ENCODE assay signal across 26 cellular contexts in genomic region chr1:55696891-55697290, GRCh38.
DNase-seq lines count a peak whose midpoint lies in the region; ATAC-seq and TF ChIP-seq lines count a peak whose summit lies in the region.
"Had no signal": no experiment of that assay in that cellular context is flagged by ENCODE, and none has a peak within 500 bp of the region (broad histone marks: within the 10 kb centered on the region; RNA-seq: fewer than 3 reads in every experiment).

No MANE protein-coding gene starts in this region.

- POLR2A ChIA-PET in A673 (lab: Charles Lee; ENCODE audit: low non-redundant PET) = no interaction called here

- H3K27me3 ChIP-seq in heart left ventricle (no peaks in the 10 kb centered on the region), esophagus squamous epithelium (no peaks in the 10 kb centered on the region), uterus (no peaks in the 10 kb centered on the region), dorsolateral prefrontal cortex (peaks cover 0 to 5% (median 0%) of the 10 kb centered on the region in 45 donors), A673 (replicated peaks; ENCODE audit: insufficient read depth, low read depth, low read length, poor library complexity) (no peaks in the 10 kb centered on the region)

- CTCF ChIA-PET in A673 (lab: Charles Lee) = no interaction called here

- no peak for TF ChIP-seq CTCF in heart left ventricle (IDR thresholded peaks at IDR 0.05)
- TF ChIP-seq CTCF in esophagus squamous epithelium (IDR thresholded peaks at IDR 0.05) = no peak
- TF ChIP-seq CTCF in uterus (IDR thresholded peaks at IDR 0.05) = no peak
- no peak for TF ChIP-seq CTCF in dorsolateral prefrontal cortex (IDR thresholded peaks at IDR 0.05 in 54 of 56, conservative IDR thresholded peaks at IDR 0.05 in 2 of 56; ENCODE audit: low read depth in 1 of 56, partially characterized antibody in 56 of 56)
- TF ChIP-seq CTCF in A673 (conservative IDR thresholded peaks at IDR 0.05; ENCODE audit: low read depth, low read length) = no peak

- intact Hi-C loops in heart left ventricle (cut with DNase I) = no loop called here
- intact Hi-C loops in Right ventricle myocardium superior (cut with DNase I) = no loop called here
- intact Hi-C loops in esophagus squamous epithelium (cut with DNase I) = no loop called here
- intact Hi-C loops in sciatic nerve (cut with DNase I) = no loop called here
- intact Hi-C loops in uterus (cut with DNase I; ENCODE audit: low total_unique reads) = no loop called here
- intact Hi-C loops in dorsolateral prefrontal cortex (cut with DNase I) = no loop called here
- intact Hi-C loops in A673 (cut with micrococcal nuclease; ENCODE audit: unreplicated experiment) = no loop called here

- H3K36me3 ChIP-seq in heart left ventricle = no peaks in the 10 kb centered on the region
- H3K36me3 ChIP-seq in esophagus squamous epithelium = no peaks in the 10 kb centered on the region
- no peaks in the 10 kb centered on the region for H3K36me3 ChIP-seq in uterus
- H3K36me3 ChIP-seq in A673 (ENCODE audit: insufficient read depth, low read length, poor library complexity, severe bottlenecking) = no peaks in the 10 kb centered on the region
- H3K36me3 ChIP-seq: SJCRH30, spleen had no signal

- H3K9me3 ChIP-seq in heart left ventricle (no peaks in the 10 kb centered on the region), esophagus squamous epithelium (no peaks in the 10 kb centered on the region), uterus (no peaks in the 10 kb centered on the region), A673 (ENCODE audit: low read depth, low read length, poor library complexity, severe bottlenecking) (no peaks in the 10 kb centered on the region)
- H3K9me3 ChIP-seq: A549, SJCRH30, spleen had no signal

- H3K4me3 ChIP-seq in heart left ventricle = no peak overlapping the region
- no peak overlapping the region for H3K4me3 ChIP-seq in esophagus squamous epithelium
- no peak overlapping the region for H3K4me3 ChIP-seq in uterus
- no peak overlapping the region for H3K4me3 ChIP-seq in dorsolateral prefrontal cortex
- no peak overlapping the region for H3K4me3 ChIP-seq in A673 (ENCODE audit: low read depth, low read length, poor library complexity, severe bottlenecking)
- H3K4me3 ChIP-seq: A549, PC-9, SJCRH30, spleen had no signal

- ATAC-seq in heart left ventricle (no peak), Right ventricle myocardium superior (ENCODE audit: poor library complexity) (no peak), sciatic nerve (peak; percentile 33)
- ATAC-seq: A549, left colon, T-helper 17 cell had no signal

- BruUV-seq in A673 (replicated peaks; lab: Mats Ljungman, UMichigan) = no TSS peak

- H3K27ac ChIP-seq in heart left ventricle (peak overlapping the region in 7 of 12 donors; percentile 0 to 50 (median 9)), esophagus squamous epithelium (peak overlapping the region in 3 of 4 donors; percentile 38 to 78 (median 73)), uterus (peak overlapping the region; percentile 23 to 26), dorsolateral prefrontal cortex (peak overlapping the region in 1 of 59 donors; percentile 21), A673 (ENCODE audit: low read depth, low read length, poor library complexity, severe bottlenecking) (no peak overlapping the region)
- H3K27ac ChIP-seq: A549, C4-2B, PC-9, SJCRH30, spleen had no signal

- 70 to 100% (median 94%) methylated on average over 2 of the region's 2 CpGs for WGBS in heart left ventricle, 4 donors
- 85 to 100% methylated on average over 2 of the region's 2 CpGs for WGBS in esophagus squamous epithelium, 2 donors

- DNase-seq in heart left ventricle (no peak), Right ventricle myocardium superior (no peak), esophagus squamous epithelium (lab: John Stamatoyannopoulos, UW) (no peak), sciatic nerve (ENCODE audit: low spot score) (no peak), uterus (no peak), NCI-H2107 (lab: John Stamatoyannopoulos, UW) (no peak), dorsolateral prefrontal cortex (no peak), A673 (ENCODE audit: low spot score) (no peak)
- DNase-seq: activated CD4-positive, alpha-beta T cell treated with anti-CD3 and anti-CD28 coated beads, Interleukin-2, amount 50 U/mL, for 48 hours; activated gamma-delta T cell treated with Interleukin-2 at 50 U/mL for 16 hours; activated T-cell treated with anti-CD3 and anti-CD28 coated beads for 4 hours; amygdala; cerebellar nuclear complex; effector CD4-positive, alpha-beta T cell; left colon; midbrain; MM.1S; NCI-H1436 treated with DMSO at 0.1 percent for 48 hours; NCI-H82; PC-9; SJCRH30; spleen; stimulated activated CD4-positive, alpha-beta T cell treated with anti-CD3 and anti-CD28 coated beads, Interleukin-4, amount 100 ng/mL, for 24 hours; T-helper 17 cell had no signal

- TF ChIP-seq POLR2A in heart left ventricle (IDR thresholded peaks at IDR 0.05) (no peak), esophagus squamous epithelium (IDR thresholded peaks at IDR 0.05) (no peak), uterus (IDR thresholded peaks at IDR 0.05) (no peak)

- H3K4me1 ChIP-seq in heart left ventricle = peaks cover 0 to 28% (median 4%) of the 10 kb centered on the region in 12 donors
- H3K4me1 ChIP-seq in esophagus squamous epithelium = peaks cover 0 to 17% (median 5%) of the 10 kb centered on the region in 3 donors
- H3K4me1 ChIP-seq in uterus = peaks cover 3 to 11% of the 10 kb centered on the region in 2 donors
- no peaks in the 10 kb centered on the region for H3K4me1 ChIP-seq in A673 (ENCODE audit: insufficient read depth, low read length, poor library complexity, severe bottlenecking)
- H3K4me1 ChIP-seq: A549, SJCRH30, spleen had no signal
